ENCODE assay signal across 11 cellular contexts in genomic region chr11:124898711-124899110, GRCh38. TPM values are rescaled to one million over a fixed set of nuclear protein-coding genes. Genes with fewer than 3 reads are reported as not detected.
DNase-seq lines count a peak whose midpoint lies in the region; ATAC-seq and TF ChIP-seq lines count a peak whose summit lies in the region.
"Had no signal": no experiment of that assay in that cellular context is flagged by ENCODE, and none has a peak within 500 bp of the region (broad histone marks: within the 10 kb centered on the region; RNA-seq: fewer than 3 reads in every experiment).

No MANE protein-coding gene starts in this region.

- intact Hi-C loops in Right ventricle myocardium inferior (cut with DNase I), result no loop called here
- intact Hi-C loops in A673 (cut with micrococcal nuclease; ENCODE audit: unreplicated experiment), result no loop called here

- H3K4me3 ChIP-seq in A673 (ENCODE audit: low read depth, low read length, poor library complexity, severe bottlenecking), result no peak overlapping the region

- no peak overlapping the region for H3K4me3 Mint-ChIP-seq in osteocyte (ENCODE audit: unreplicated experiment)
- H3K4me3 Mint-ChIP-seq: CD14-positive monocyte had no signal

- H3K36me3 Mint-ChIP-seq in osteocyte (ENCODE audit: unreplicated experiment), result no peaks in the 10 kb centered on the region
- H3K36me3 Mint-ChIP-seq: CD14-positive monocyte had no signal

- H3K27me3 ChIP-seq in A673 (replicated peaks; ENCODE audit: insufficient read depth, low read depth, low read length, poor library complexity), result peaks cover 44% of the 10 kb centered on the region

- POLR2A ChIA-PET in A673 (lab: Charles Lee; ENCODE audit: low non-redundant PET), result no interaction called here

- H3K27ac ChIP-seq in A673 (ENCODE audit: low read depth, low read length, poor library complexity, severe bottlenecking), result no peak overlapping the region

- H3K27me3 Mint-ChIP-seq in osteocyte (ENCODE audit: unreplicated experiment), result no peaks in the 10 kb centered on the region

- peak; percentile 44 for ATAC-seq in Right ventricle myocardium inferior
- no peak for ATAC-seq in GM19452 (IDR thresholded peaks at IDR 0.05; ENCODE audit: unreplicated experiment)
- no peak for ATAC-seq in GM21737 (IDR thresholded peaks at IDR 0.05; ENCODE audit: unreplicated experiment)

- H3K4me1 ChIP-seq in A673 (ENCODE audit: insufficient read depth, low read length, poor library complexity, severe bottlenecking), result no peaks in the 10 kb centered on the region

- H3K4me1 Mint-ChIP-seq in osteocyte (ENCODE audit: unreplicated experiment), result peaks cover 35% of the 10 kb centered on the region

- no peaks in the 10 kb centered on the region for H3K9me3 ChIP-seq in A673 (ENCODE audit: low read depth, low read length, poor library complexity, severe bottlenecking)

- H3K27ac Mint-ChIP-seq in osteocyte (ENCODE audit: unreplicated experiment), result peak overlapping the region; percentile 92

- DNase-seq in Ammon's horn (ENCODE audit: low spot score) (peak; percentile 82), anterior cingulate cortex (lab: John Stamatoyannopoulos, UW) (peak in 42 of 58 donors; percentile 26 to 81 (median 52)), Right ventricle myocardium inferior (ENCODE audit: missing footprints) (no peak), osteocyte (ENCODE audit: extremely low spot score, unreplicated experiment) (peak; percentile 72), A673 (ENCODE audit: low spot score) (no peak), HuH-7 (ENCODE audit: low spot score) (no peak)

- CTCF ChIA-PET in A673 (lab: Charles Lee), result no interaction called here

- no TSS peak for BruUV-seq in A673 (replicated peaks; lab: Mats Ljungman, UMichigan)

- no peaks in the 10 kb centered on the region for H3K36me3 ChIP-seq in A673 (ENCODE audit: insufficient read depth, low read length, poor library complexity, severe bottlenecking)

- no peak for TF ChIP-seq CTCF in osteocyte (IDR thresholded peaks at IDR 0.05)
- TF ChIP-seq CTCF in A673 (conservative IDR thresholded peaks at IDR 0.05; ENCODE audit: low read depth, low read length), result no peak

- no peaks in the 10 kb centered on the region for H3K9me3 Mint-ChIP-seq in osteocyte (ENCODE audit: unreplicated experiment)
- H3K9me3 Mint-ChIP-seq: CD14-positive monocyte had no signal

RNA-seq across cellular contexts. Expression of gene ROBO4, which starts 1.0 kb away (rescaled TPM):
- total RNA-seq in Right ventricle myocardium inferior (27.6 TPM), osteocyte (0.56 TPM in 1 of 2 replicates, not detected in the other), A673 (2021) (not detected in 2 replicates)
- total RNA-seq: bronchial epithelial cell; T-helper 1 cell treated with Interleukin-12 subunit alpha and Interleukin-12 subunit beta and Interleukin-4 antibody, amounts not matched to agents 30 ng/mL and 1 ng/mL, for 36 hours had no signal

RNA-seq across cellular contexts. Expression of gene HEPN1, which starts 20.3 kb away (rescaled TPM):
- total RNA-seq in Right ventricle myocardium inferior (not detected), osteocyte (not detected in 2 replicates), A673 (2021) (not detected in 2 replicates)
- total RNA-seq: bronchial epithelial cell; T-helper 1 cell treated with Interleukin-12 subunit alpha and Interleukin-12 subunit beta and Interleukin-4 antibody, amounts not matched to agents 30 ng/mL and 1 ng/mL, for 36 hours had no signal

RNA-seq across cellular contexts. Expression of gene ROBO3, which starts 33.5 kb away (rescaled TPM):
- total RNA-seq in Right ventricle myocardium inferior (4.6 TPM), osteocyte (14.5 and 15.3 TPM in 2 replicates), A673 (2021) (2.3 and 5.1 TPM in 2 replicates)

RNA-seq across cellular contexts. Expression of gene HEPACAM, which starts 37.1 kb away (rescaled TPM):
- total RNA-seq in Right ventricle myocardium inferior (0.41 TPM), osteocyte (not detected in 2 replicates), A673 (2021) (not detected in 2 replicates)
- total RNA-seq: bronchial epithelial cell; T-helper 1 cell treated with Interleukin-12 subunit alpha and Interleukin-12 subunit beta and Interleukin-4 antibody, amounts not matched to agents 30 ng/mL and 1 ng/mL, for 36 hours had no signal

RNA-seq across cellular contexts. Expression of gene CCDC15, which starts 55.3 kb away (rescaled TPM):
- total RNA-seq in Right ventricle myocardium inferior (0.38 TPM), osteocyte (1.3 and 1.8 TPM in 2 replicates), A673 (2021) (4.3 and 5.4 TPM in 2 replicates)

Comparison
In these comparisons a context has a peak if more than half of its experiments do, and no peak if none do; other contexts are left out.
1. DNase-seq: peak in Ammon's horn (single experiment), anterior cingulate cortex (42 of 58) and osteocyte (single experiment); none in Right ventricle myocardium inferior (single experiment), A673 (single experiment) and HuH-7 (single experiment).
2. RNA of gene ROBO4, which starts 1.0 kb away (total RNA-seq): 27.6 TPM in Right ventricle myocardium inferior (single experiment); 0.56 TPM in osteocyte and not detected in A673; every median in the first group is over 10 times any median in the second.